ENCODE assay signal across 1 cellular context in the genomic region with DNA sequence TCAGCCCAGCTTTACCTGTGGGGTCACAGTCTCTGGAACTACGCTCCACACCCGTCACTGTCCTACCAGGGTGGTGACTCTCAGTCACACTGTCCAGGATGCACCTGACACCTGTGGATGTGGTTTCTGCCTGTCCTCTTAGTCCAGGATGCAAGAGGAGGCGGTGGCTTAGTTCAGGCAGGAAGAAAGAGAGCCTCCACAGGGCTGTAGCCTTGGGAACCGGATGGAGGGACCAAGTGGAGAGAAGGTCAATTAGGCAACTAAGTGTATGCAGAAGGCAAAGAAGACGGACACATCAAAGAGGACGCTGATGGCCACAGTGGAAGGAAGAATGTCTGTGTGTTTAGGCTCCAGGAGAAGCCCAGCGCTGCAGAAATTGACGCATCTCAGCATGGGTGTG.
TF ChIP-seq lines count a peak whose summit lies in the region.

No MANE protein-coding gene starts in this region.

TF ChIP-seq in HepG2, 621 proteins besides CTCF, POLR2A, EP300 and RAD21 (continued from another document and continues in another):
- TF ChIP-seq, protein P1, sequence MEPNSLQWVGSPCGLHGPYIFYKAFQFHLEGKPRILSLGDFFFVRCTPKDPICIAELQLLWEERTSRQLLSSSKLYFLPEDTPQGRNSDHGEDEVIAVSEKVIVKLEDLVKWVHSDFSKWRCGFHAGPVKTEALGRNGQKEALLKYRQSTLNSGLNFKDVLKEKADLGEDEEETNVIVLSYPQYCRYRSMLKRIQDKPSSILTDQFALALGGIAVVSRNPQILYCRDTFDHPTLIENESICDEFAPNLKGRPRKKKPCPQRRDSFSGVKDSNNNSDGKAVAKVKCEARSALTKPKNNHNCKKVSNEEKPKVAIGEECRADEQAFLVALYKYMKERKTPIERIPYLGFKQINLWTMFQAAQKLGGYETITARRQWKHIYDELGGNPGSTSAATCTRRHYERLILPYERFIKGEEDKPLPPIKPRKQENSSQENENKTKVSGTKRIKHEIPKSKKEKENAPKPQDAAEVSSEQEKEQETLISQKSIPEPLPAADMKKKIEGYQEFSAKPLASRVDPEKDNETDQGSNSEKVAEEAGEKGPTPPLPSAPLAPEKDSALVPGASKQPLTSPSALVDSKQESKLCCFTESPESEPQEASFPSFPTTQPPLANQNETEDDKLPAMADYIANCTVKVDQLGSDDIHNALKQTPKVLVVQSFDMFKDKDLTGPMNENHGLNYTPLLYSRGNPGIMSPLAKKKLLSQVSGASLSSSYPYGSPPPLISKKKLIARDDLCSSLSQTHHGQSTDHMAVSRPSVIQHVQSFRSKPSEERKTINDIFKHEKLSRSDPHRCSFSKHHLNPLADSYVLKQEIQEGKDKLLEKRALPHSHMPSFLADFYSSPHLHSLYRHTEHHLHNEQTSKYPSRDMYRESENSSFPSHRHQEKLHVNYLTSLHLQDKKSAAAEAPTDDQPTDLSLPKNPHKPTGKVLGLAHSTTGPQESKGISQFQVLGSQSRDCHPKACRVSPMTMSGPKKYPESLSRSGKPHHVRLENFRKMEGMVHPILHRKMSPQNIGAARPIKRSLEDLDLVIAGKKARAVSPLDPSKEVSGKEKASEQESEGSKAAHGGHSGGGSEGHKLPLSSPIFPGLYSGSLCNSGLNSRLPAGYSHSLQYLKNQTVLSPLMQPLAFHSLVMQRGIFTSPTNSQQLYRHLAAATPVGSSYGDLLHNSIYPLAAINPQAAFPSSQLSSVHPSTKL (CRISPR knock-in tag; IDR thresholded peaks at IDR 0.05): peak; percentile 86
- TF ChIP-seq AFF4 (CRISPR knock-in tag; IDR thresholded peaks at IDR 0.05) (0 out of 2 replicates have a peak, but pooled peaks have one; percentile 58), ZNF660 (CRISPR knock-in tag; IDR thresholded peaks at IDR 0.05; ENCODE audit: borderline replicate concordance, low read depth) (no peak), ZNF724P (CRISPR knock-in tag; IDR thresholded peaks at IDR 0.05; ENCODE audit: borderline replicate concordance) (no peak), AHDC1 (CRISPR knock-in tag; IDR thresholded peaks at IDR 0.05; ENCODE audit: borderline replicate concordance) (peak; percentile 60; the same call in 1 of the 2 replicates), HOXA3 (CRISPR knock-in tag; IDR thresholded peaks at IDR 0.05) (peak; percentile 78), BRD4 (CRISPR knock-in tag; IDR thresholded peaks at IDR 0.05) (0 out of 2 replicates have a peak, but pooled peaks have one; percentile 54), ERF (CRISPR knock-in tag; IDR thresholded peaks at IDR 0.05) (peak; percentile 32; the same call in 1 of the 2 replicates), ZFY (CRISPR knock-in tag; IDR thresholded peaks at IDR 0.05) (no peak), HDAC1 (CRISPR knock-in tag; IDR thresholded peaks at IDR 0.05) (peak; percentile 62), ZNF891 (CRISPR knock-in tag; IDR thresholded peaks at IDR 0.05) (no peak), SMYD3 (CRISPR knock-in tag; IDR thresholded peaks at IDR 0.05) (no peak), MIER3 (CRISPR knock-in tag; IDR thresholded peaks at IDR 0.05; ENCODE audit: borderline replicate concordance) (peak; percentile 57; the same call in 1 of the 2 replicates), KDM6A (CRISPR knock-in tag; IDR thresholded peaks at IDR 0.05; ENCODE audit: low read depth) (0 out of 2 replicates have a peak, but pooled peaks have one; percentile 14), HMG20A (CRISPR knock-in tag; IDR thresholded peaks at IDR 0.05; ENCODE audit: borderline replicate concordance) (peak; percentile 43; the same call in 1 of the 2 replicates), TP53 (CRISPR knock-in tag; conservative IDR thresholded peaks at IDR 0.05) (no peak), SIX4 (CRISPR knock-in tag; IDR thresholded peaks at IDR 0.05) (no peak), SP1 (IDR thresholded peaks at IDR 0.05) (no peak), SP1 (CRISPR knock-in tag; IDR thresholded peaks at IDR 0.05) (0 out of 2 replicates have a peak, but pooled peaks have one; percentile 5), FIP1L1 (IDR thresholded peaks at IDR 0.05; ENCODE audit: borderline replicate concordance, insufficient read depth, low read depth, low read length) (no peak), TSC22D2 (CRISPR knock-in tag; IDR thresholded peaks at IDR 0.05; ENCODE audit: borderline replicate concordance) (no peak), ZNF747 (CRISPR knock-in tag; IDR thresholded peaks at IDR 0.05; ENCODE audit: borderline replicate concordance) (peak; percentile 53; the same call in 1 of the 2 replicates)
- TF ChIP-seq, protein P2, sequence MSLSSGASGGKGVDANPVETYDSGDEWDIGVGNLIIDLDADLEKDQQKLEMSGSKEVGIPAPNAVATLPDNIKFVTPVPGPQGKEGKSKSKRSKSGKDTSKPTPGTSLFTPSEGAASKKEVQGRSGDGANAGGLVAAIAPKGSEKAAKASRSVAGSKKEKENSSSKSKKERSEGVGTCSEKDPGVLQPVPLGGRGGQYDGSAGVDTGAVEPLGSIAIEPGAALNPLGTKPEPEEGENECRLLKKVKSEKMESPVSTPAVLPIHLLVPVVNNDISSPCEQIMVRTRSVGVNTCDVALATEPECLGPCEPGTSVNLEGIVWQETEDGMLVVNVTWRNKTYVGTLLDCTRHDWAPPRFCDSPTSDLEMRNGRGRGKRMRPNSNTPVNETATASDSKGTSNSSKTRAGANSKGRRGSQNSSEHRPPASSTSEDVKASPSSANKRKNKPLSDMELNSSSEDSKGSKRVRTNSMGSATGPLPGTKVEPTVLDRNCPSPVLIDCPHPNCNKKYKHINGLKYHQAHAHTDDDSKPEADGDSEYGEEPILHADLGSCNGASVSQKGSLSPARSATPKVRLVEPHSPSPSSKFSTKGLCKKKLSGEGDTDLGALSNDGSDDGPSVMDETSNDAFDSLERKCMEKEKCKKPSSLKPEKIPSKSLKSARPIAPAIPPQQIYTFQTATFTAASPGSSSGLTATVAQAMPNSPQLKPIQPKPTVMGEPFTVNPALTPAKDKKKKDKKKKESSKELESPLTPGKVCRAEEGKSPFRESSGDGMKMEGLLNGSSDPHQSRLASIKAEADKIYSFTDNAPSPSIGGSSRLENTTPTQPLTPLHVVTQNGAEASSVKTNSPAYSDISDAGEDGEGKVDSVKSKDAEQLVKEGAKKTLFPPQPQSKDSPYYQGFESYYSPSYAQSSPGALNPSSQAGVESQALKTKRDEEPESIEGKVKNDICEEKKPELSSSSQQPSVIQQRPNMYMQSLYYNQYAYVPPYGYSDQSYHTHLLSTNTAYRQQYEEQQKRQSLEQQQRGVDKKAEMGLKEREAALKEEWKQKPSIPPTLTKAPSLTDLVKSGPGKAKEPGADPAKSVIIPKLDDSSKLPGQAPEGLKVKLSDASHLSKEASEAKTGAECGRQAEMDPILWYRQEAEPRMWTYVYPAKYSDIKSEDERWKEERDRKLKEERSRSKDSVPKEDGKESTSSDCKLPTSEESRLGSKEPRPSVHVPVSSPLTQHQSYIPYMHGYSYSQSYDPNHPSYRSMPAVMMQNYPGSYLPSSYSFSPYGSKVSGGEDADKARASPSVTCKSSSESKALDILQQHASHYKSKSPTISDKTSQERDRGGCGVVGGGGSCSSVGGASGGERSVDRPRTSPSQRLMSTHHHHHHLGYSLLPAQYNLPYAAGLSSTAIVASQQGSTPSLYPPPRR (CRISPR knock-in tag; IDR thresholded peaks at IDR 0.05; ENCODE audit: borderline replicate concordance): peak; percentile 39; the same call in 1 of the 2 replicates
- TF ChIP-seq, protein P3, sequence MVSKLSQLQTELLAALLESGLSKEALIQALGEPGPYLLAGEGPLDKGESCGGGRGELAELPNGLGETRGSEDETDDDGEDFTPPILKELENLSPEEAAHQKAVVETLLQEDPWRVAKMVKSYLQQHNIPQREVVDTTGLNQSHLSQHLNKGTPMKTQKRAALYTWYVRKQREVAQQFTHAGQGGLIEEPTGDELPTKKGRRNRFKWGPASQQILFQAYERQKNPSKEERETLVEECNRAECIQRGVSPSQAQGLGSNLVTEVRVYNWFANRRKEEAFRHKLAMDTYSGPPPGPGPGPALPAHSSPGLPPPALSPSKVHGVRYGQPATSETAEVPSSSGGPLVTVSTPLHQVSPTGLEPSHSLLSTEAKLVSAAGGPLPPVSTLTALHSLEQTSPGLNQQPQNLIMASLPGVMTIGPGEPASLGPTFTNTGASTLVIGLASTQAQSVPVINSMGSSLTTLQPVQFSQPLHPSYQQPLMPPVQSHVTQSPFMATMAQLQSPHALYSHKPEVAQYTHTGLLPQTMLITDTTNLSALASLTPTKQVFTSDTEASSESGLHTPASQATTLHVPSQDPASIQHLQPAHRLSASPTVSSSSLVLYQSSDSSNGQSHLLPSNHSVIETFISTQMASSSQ (IDR thresholded peaks at IDR 0.05; ENCODE audit: low read depth): no peak; the same call in 1 of the 2 replicates
- TF ChIP-seq, protein P3 (CRISPR knock-in tag; IDR thresholded peaks at IDR 0.05; ENCODE audit: borderline replicate concordance): peak; percentile 61; the same call in 1 of the 2 replicates
- TF ChIP-seq, protein P4, sequence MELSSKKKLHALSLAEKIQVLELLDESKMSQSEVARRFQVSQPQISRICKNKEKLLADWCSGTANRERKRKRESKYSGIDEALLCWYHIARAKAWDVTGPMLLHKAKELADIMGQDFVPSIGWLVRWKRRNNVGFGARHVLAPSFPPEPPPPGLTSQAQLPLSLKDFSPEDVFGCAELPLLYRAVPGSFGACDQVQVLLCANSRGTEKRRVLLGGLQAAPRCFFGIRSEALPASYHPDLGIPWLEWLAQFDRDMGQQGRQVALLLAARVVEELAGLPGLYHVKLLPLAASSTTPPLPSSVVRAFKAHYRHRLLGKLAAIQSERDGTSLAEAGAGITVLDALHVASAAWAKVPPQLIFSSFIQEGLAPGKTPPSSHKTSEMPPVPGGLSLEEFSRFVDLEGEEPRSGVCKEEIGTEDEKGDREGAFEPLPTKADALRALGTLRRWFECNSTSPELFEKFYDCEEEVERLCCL (CRISPR knock-in tag; IDR thresholded peaks at IDR 0.05; ENCODE audit: borderline replicate concordance): no peak
